33 cellular contexts compared by ENCODE assay signal in genomic region chr7:156109076-156109475, GRCh38.
"Had no signal": no experiment of that assay in that cellular context is flagged by ENCODE, and none has a peak within 500 bp of the region (broad histone marks: within the 10 kb centered on the region; RNA-seq: fewer than 3 reads in every experiment).

No MANE protein-coding gene starts in this region.

- DNase-seq: Karpas-422, Kasumi-1, KG1, MG63, MM.1S, MV-4-11, NCI-H1048, NCI-H1092, NCI-H1092 treated with DMSO at 0.1 percent for 48 hours, NCI-H1105, NCI-H1105 treated with DMSO at 0.1 percent for 48 hours, NCI-H1417, NCI-H1417 treated with DMSO at 0.1 percent for 48 hours, NCI-H1436, NCI-H1436 treated with DMSO at 0.1 percent for 48 hours, NCI-H146, NCI-H1694, NCI-H1694 treated with DMSO at 0.1 percent for 48 hours, NCI-H187, NCI-H187 treated with DMSO at 0.1 percent for 48 hours, NCI-H1930, NCI-H2029, NCI-H2029 treated with DMSO at 0.1 percent for 48 hours, NCI-H2081, NCI-H2081 treated with DMSO at 0.1 percent for 48 hours, NCI-H2107, NCI-H2171, NCI-H2171 treated with DMSO at 0.1 percent for 48 hours, NCI-H2227 treated with DMSO at 0.1 percent for 48 hours, NCI-H226, NCI-H345, NCI-H446, NCI-H446 treated with DMSO at 0.1 percent for 48 hours had no signal
